8 cellular contexts compared by ENCODE assay signal in genomic region chr4:47485047-47485692, GRCh38. TPM values are rescaled to one million over a fixed set of nuclear protein-coding genes. Genes with fewer than 3 reads are reported as not detected.
DNase-seq lines count a peak whose midpoint lies in the region; ATAC-seq lines count a peak whose summit lies in the region.

Gene ATP10D, plus strand, starts transcription at chr4:47485275. Its CDS starts 27,266 bp downstream, at chr4:47512541.

- H3K27me3 ChIP-seq in esophagus (ENCODE audit: control insufficient read depth in 1 of 2, insufficient read depth in 2 of 2, low read length in 2 of 2) (no peaks in the 10 kb centered on the region), mucosa of stomach (ENCODE audit: control insufficient read depth, insufficient read depth, low read length) (no peaks in the 10 kb centered on the region)

- peak within 1 kb of the TSS; percentile 92 for H3K9ac ChIP-seq in mucosa of stomach (ENCODE audit: low read length)

- 0 to 1% methylated on average over 34 of the region's 34 CpGs for WGBS in esophagus, 2 donors

- H3K9me3 ChIP-seq in esophagus (ENCODE audit: control insufficient read depth in 2 of 2, insufficient read depth in 1 of 2, low read depth in 1 of 2, low read length in 1 of 2) (no peaks in the 10 kb centered on the region), mucosa of stomach (ENCODE audit: control insufficient read depth, low read length) (no peaks in the 10 kb centered on the region)

- no peaks in the 10 kb centered on the region for H3K36me3 ChIP-seq in esophagus (ENCODE audit: control insufficient read depth in 2 of 2, insufficient read depth in 2 of 2, low read length in 1 of 2)
- no peaks in the 10 kb centered on the region for H3K36me3 ChIP-seq in mucosa of stomach (ENCODE audit: control insufficient read depth, insufficient read depth, low read length)

- peak; percentile 12 for DNase-seq in DMS153 (lab: John Stamatoyannopoulos, UW)
- peak; percentile 83 for DNase-seq in HuH-7 (ENCODE audit: low spot score)
- DNase-seq in OCI-M2 (lab: John Stamatoyannopoulos, UW; ENCODE audit: unreplicated experiment), result peak; percentile 55
- DNase-seq in activated T-cell treated with anti-CD3 and anti-CD28 coated beads, Interleukin-2, amount 50 U/mL, for 48 hours, result peak; percentile 81 to 86
- peak; percentile 89 for DNase-seq in stimulated activated CD8-positive, alpha-beta memory T cell treated with anti-CD3 and anti-CD28 coated beads, Interleukin-4, amount 100 ng/mL, for 48 hours

- H3K27ac ChIP-seq in esophagus (ENCODE audit: low read depth in 2 of 2, low read length in 1 of 2), result peak within 1 kb of the TSS; percentile 77 to 97

- ATAC-seq in GM21526 (IDR thresholded peaks at IDR 0.05; ENCODE audit: low FRiP score, unreplicated experiment), result peak; percentile 95

- peak within 1 kb of the TSS; percentile 58 to 86 for H3K4me3 ChIP-seq in esophagus (ENCODE audit: low read depth in 1 of 2, low read length in 2 of 2)
- peak within 1 kb of the TSS; percentile 85 for H3K4me3 ChIP-seq in mucosa of stomach (ENCODE audit: low read length)

- H3K4me1 ChIP-seq in esophagus (ENCODE audit: control insufficient read depth in 2 of 2, insufficient read depth in 2 of 2, low read length in 1 of 2) (no peaks in the 10 kb centered on the region), mucosa of stomach (ENCODE audit: control insufficient read depth, insufficient read depth, low read length) (peaks cover 6% of the 10 kb centered on the region)

RNA-seq across cellular contexts. Expression of gene ATP10D, which starts in this region (rescaled TPM):
- polyA plus RNA-seq in esophagus, result 1 to 10 TPM; 5.6 to 9.4 TPM

Comparison
In these comparisons a context has a peak if more than half of its experiments do, and no peak if none do; other contexts are left out.
1. Peak in every context shown above with its lines: DNase-seq, ATAC-seq, H3K4me3 ChIP-seq and H3K27ac ChIP-seq.
2. DNase-seq: peak in every context shown above with its lines; median percentile 89 in stimulated activated CD8-positive, alpha-beta memory T cell treated with anti-CD3 and anti-CD28 coated beads, Interleukin-4, amount 100 ng/mL, for 48 hours; 84 in activated T-cell treated with anti-CD3 and anti-CD28 coated beads, Interleukin-2, amount 50 U/mL, for 48 hours; 83 in HuH-7; 55 in OCI-M2; 12 in DMS153.